ENCODE assay signal across 1 cellular context in genomic region chr17:50725769-50726655, GRCh38.
TF ChIP-seq lines count a peak whose summit lies in the region.

No MANE protein-coding gene starts in this region.

TF ChIP-seq in HCT116, 20 proteins besides CTCF, POLR2A, EP300 and RAD21:
- TF ChIP-seq SIN3A (IDR thresholded peaks at IDR 0.05; ENCODE audit: low read depth) (no peak), FOSL1 (IDR thresholded peaks at IDR 0.05; ENCODE audit: low read depth) (0 out of 2 replicates have a peak, but pooled peaks have one; percentile 7)
